ENCODE assay signal across 9 cellular contexts in the genomic region with DNA sequence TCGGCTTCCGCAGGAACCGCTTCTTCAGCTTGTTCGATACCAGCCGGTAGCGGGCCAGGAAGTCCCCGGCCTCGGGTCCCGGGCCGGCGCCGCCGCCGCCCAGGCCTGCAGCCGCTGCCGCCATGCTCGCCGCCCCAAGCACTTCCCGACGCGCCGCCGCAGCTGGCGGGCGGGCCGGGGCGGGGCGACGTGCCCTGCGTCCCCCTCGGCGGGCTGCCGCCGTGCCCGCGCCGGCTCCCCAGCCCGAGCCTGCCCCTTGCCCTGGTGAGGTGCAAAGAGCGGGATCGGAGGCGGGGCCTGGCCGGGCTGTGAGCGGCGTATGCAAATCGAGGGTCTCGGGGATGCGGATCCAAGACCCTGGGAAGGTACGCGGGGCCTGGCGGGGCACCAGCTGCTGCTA. TPM values are rescaled to one million over a fixed set of nuclear protein-coding genes. Genes with fewer than 3 reads are reported as not detected.
DNase-seq lines count a peak whose midpoint lies in the region; ATAC-seq and TF ChIP-seq lines count a peak whose summit lies in the region.
"Not testable (repeated sequence)": the region's sequence is repeated elsewhere in the genome, so short reads cannot be mapped to it uniquely, and the experiment has no call there.
"Had no signal": no experiment of that assay in that cellular context is flagged by ENCODE, and none has a peak within 500 bp of the region (broad histone marks: within the 10 kb centered on the region; RNA-seq: fewer than 3 reads in every experiment).

A gene (minus strand): TSS at position 144 of the 400 bp plus-strand sequence. CDS start 20 bp downstream, at position 124.

- not testable (repeated sequence) for H3K4me3 Mint-ChIP-seq in CD4-positive, alpha-beta T cell; activated B cell treated with CpG ODN at 0.5 μM for 24 hours; natural killer cell treated with Interleukin-12 subunit alpha and Interleukin-12 subunit beta and Interleukin-15 and Interleukin-18, amount 100 ng/mL, for 72 hours

- not testable (repeated sequence) for H3K4me1 Mint-ChIP-seq in CD4-positive, alpha-beta T cell (ENCODE audit: low read depth); activated B cell treated with CpG ODN at 0.5 μM for 24 hours; natural killer cell treated with Interleukin-12 subunit alpha and Interleukin-12 subunit beta and Interleukin-15 and Interleukin-18, amount 100 ng/mL, for 72 hours (ENCODE audit: low read depth in 2 of 2)

- TF ChIP-seq CTCF in CD4-positive, alpha-beta T cell (IDR thresholded peaks at IDR 0.05); activated B cell treated with CpG ODN at 0.5 μM for 24 hours (IDR thresholded peaks at IDR 0.05); gastroesophageal sphincter (IDR thresholded peaks at IDR 0.05): not testable (repeated sequence)

- H3K9me3 ChIP-seq in CD4-positive, alpha-beta T cell (ENCODE audit: control insufficient read depth, low read length); gastroesophageal sphincter: not testable (repeated sequence)

- DNase-seq in CD4-positive, alpha-beta T cell; activated B cell treated with CpG ODN at 0.5 μM for 24 hours; natural killer cell treated with Interleukin-12 subunit alpha and Interleukin-12 subunit beta and Interleukin-15 and Interleukin-18, amount 100 ng/mL, for 72 hours (ENCODE audit: low spot score): not testable (repeated sequence)

- H3K27me3 Mint-ChIP-seq in CD4-positive, alpha-beta T cell; activated B cell treated with CpG ODN at 0.5 μM for 24 hours; natural killer cell treated with Interleukin-12 subunit alpha and Interleukin-12 subunit beta and Interleukin-15 and Interleukin-18, amount 100 ng/mL, for 72 hours: not testable (repeated sequence)

- intact Hi-C loops in CD4-positive, alpha-beta T cell (cut with DNase I, micrococcal nuclease); activated B cell treated with CpG ODN at 0.5 μM for 24 hours (cut with micrococcal nuclease): not testable (repeated sequence)

- H3K4me3 ChIP-seq in gastroesophageal sphincter = not testable (repeated sequence)

- not testable (repeated sequence) for H3K27me3 ChIP-seq in CD4-positive, alpha-beta T cell (ENCODE audit: control insufficient read depth, insufficient read depth, low read length); gastroesophageal sphincter

- H3K9me3 Mint-ChIP-seq in CD4-positive, alpha-beta T cell; activated B cell treated with CpG ODN at 0.5 μM for 24 hours; natural killer cell treated with Interleukin-12 subunit alpha and Interleukin-12 subunit beta and Interleukin-15 and Interleukin-18, amount 100 ng/mL, for 72 hours: not testable (repeated sequence)

- no CpG with 5 or more reads among the region's 50 CpGs for WGBS in gastroesophageal sphincter (ENCODE audit: low coverage in 1 of 2), 2 donors

- not testable (repeated sequence) for H3K36me3 Mint-ChIP-seq in CD4-positive, alpha-beta T cell (ENCODE audit: low read depth); activated B cell treated with CpG ODN at 0.5 μM for 24 hours (ENCODE audit: low read depth); natural killer cell treated with Interleukin-12 subunit alpha and Interleukin-12 subunit beta and Interleukin-15 and Interleukin-18, amount 100 ng/mL, for 72 hours

- not testable (repeated sequence) for H3K36me3 ChIP-seq in gastroesophageal sphincter

- CTCF ChIA-PET in CD4-positive, alpha-beta T cell (lab: Charles Lee); activated B cell treated with CpG ODN at 0.5 μM for 24 hours (lab: Charles Lee): not testable (repeated sequence)

- not testable (repeated sequence) for TF ChIP-seq POLR2A in gastroesophageal sphincter (IDR thresholded peaks at IDR 0.05)

- not testable (repeated sequence) for H3K27ac ChIP-seq in CD4-positive, alpha-beta T cell (ENCODE audit: low read depth, low read length); gastroesophageal sphincter

- ATAC-seq in CD4-positive, alpha-beta T cell (ENCODE audit: poor library complexity) = peak; percentile 75
- ATAC-seq in GM19324 (IDR thresholded peaks at IDR 0.05; ENCODE audit: low FRiP score, unreplicated experiment) (peak; percentile 88), GM21717 (IDR thresholded peaks at IDR 0.05; ENCODE audit: unreplicated experiment) (peak; percentile 75), HG02970 (IDR thresholded peaks at IDR 0.05; ENCODE audit: low FRiP score, unreplicated experiment) (peak; percentile 62), HG03442 (IDR thresholded peaks at IDR 0.05; ENCODE audit: unreplicated experiment) (peak; percentile 75), activated B cell treated with CpG ODN at 0.5 μM for 24 hours (ENCODE audit: low read depth) (peak; percentile 84), gastroesophageal sphincter (peak; percentile 75)
- peak; percentile 84 to 89 for ATAC-seq in natural killer cell treated with Interleukin-12 subunit alpha and Interleukin-12 subunit beta and Interleukin-15 and Interleukin-18, amount 100 ng/mL, for 72 hours

- TF ChIP-seq EP300 in gastroesophageal sphincter (IDR thresholded peaks at IDR 0.05) = not testable (repeated sequence)

- not testable (repeated sequence) for H3K27ac Mint-ChIP-seq in CD4-positive, alpha-beta T cell; activated B cell treated with CpG ODN at 0.5 μM for 24 hours; natural killer cell treated with Interleukin-12 subunit alpha and Interleukin-12 subunit beta and Interleukin-15 and Interleukin-18, amount 100 ng/mL, for 72 hours

- POLR2A ChIA-PET in CD4-positive, alpha-beta T cell (lab: Charles Lee); activated B cell treated with CpG ODN at 0.5 μM for 24 hours (lab: Charles Lee): not testable (repeated sequence)

- not testable (repeated sequence) for H3K4me1 ChIP-seq in gastroesophageal sphincter

RNA-seq across cellular contexts. Expression of the gene that starts here (rescaled TPM):
- total RNA-seq in CD4-positive, alpha-beta T cell = 10 to 100 TPM; 19.9 to 21.9 TPM
- total RNA-seq in activated B cell treated with CpG ODN at 0.5 μM for 24 hours (9.4 and 11.6 TPM in 2 replicates), gastroesophageal sphincter (10 to 100 TPM; 12.1 to 13.3 (median 12.6) TPM)
- 10 to 100 TPM in 1 of 2 donors, 1 to 10 TPM in 1; 4.2 to 46.4 TPM for total RNA-seq in natural killer cell treated with Interleukin-12 subunit alpha and Interleukin-12 subunit beta and Interleukin-15 and Interleukin-18, amount 100 ng/mL, for 72 hours
- total RNA-seq: G401 had no signal
